Comparison of ENCODE assay signal across 13 cellular contexts in genomic region chr13:34201050-34201913, GRCh38.
DNase-seq lines count a peak whose midpoint lies in the region; ATAC-seq, FAIRE-seq and TF ChIP-seq lines count a peak whose summit lies in the region.
"Had no signal": no experiment of that assay in that cellular context is flagged by ENCODE, and none has a peak within 500 bp of the region (broad histone marks: within the 10 kb centered on the region; RNA-seq: fewer than 3 reads in every experiment).

No MANE protein-coding gene starts in this region.

- H3K4me1 ChIP-seq in RWPE2 (ENCODE audit: insufficient read depth, poor library complexity, severe bottlenecking): peaks cover 13% of the 10 kb centered on the region
- peaks cover 0 to 10% (median 3%) of the 10 kb centered on the region in 12 donors for H3K4me1 ChIP-seq in heart left ventricle
- no peaks in the 10 kb centered on the region for H3K4me1 ChIP-seq in pancreas

- no peaks in the 10 kb centered on the region for H3K36me3 Mint-ChIP-seq in activated T-helper 17 cell treated with anti-CD3 and anti-CD28 coated beads, Interleukin-2, amount 50 U/mL, for 72 hours (ENCODE audit: low read depth)

- no peaks in the 10 kb centered on the region for H3K36me3 ChIP-seq in RWPE2 (ENCODE audit: low read depth)
- no peaks in the 10 kb centered on the region for H3K36me3 ChIP-seq in heart left ventricle
- H3K36me3 ChIP-seq in pancreas: no peaks in the 10 kb centered on the region

- H3K4me1 Mint-ChIP-seq in activated T-helper 17 cell treated with anti-CD3 and anti-CD28 coated beads, Interleukin-2, amount 50 U/mL, for 72 hours: no peaks in the 10 kb centered on the region
- H3K4me1 Mint-ChIP-seq: activated CD4-positive, alpha-beta T cell treated with anti-CD3 and anti-CD28 coated beads for 36 hours; nephron had no signal

- H3K4me3 ChIP-seq in RWPE2 (ENCODE audit: severe bottlenecking) (no peak overlapping the region), heart left ventricle (no peak overlapping the region), pancreas (no peak overlapping the region)

- peak overlapping the region; percentile 56 for H3K27ac ChIP-seq in RWPE2 (ENCODE audit: poor library complexity, severe bottlenecking)
- peak overlapping the region; percentile 17 to 89 (median 68) for H3K27ac ChIP-seq in heart left ventricle
- no peak overlapping the region for H3K27ac ChIP-seq in pancreas

- FAIRE-seq in pancreas (lab: Jason Lieb, UNC): peak; percentile 39

- intact Hi-C loops in heart left ventricle (cut with DNase I): no loop called here
- intact Hi-C loops in pancreas (cut with DNase I): no loop called here

- WGBS in heart left ventricle, 4 donors: 84 to 92% (median 91%) methylated on average over 1 of the region's 1 CpG
- WGBS in pancreas, 2 donors: 57 to 67% methylated on average over 1 of the region's 1 CpG

- TF ChIP-seq CTCF in RWPE2 (IDR thresholded peaks at IDR 0.05; ENCODE audit: poor library complexity, severe bottlenecking) (no peak), heart left ventricle (IDR thresholded peaks at IDR 0.05) (no peak), pancreas (IDR thresholded peaks at IDR 0.05) (no peak)

- H3K9me3 Mint-ChIP-seq in activated T-helper 17 cell treated with anti-CD3 and anti-CD28 coated beads, Interleukin-2, amount 50 U/mL, for 72 hours: peaks cover 4% of the 10 kb centered on the region
- H3K9me3 Mint-ChIP-seq: stimulated activated naive CD8-positive, alpha-beta T cell treated with anti-CD3 and anti-CD28 coated beads, Interleukin-15, Interleukin-2, amounts not matched to agents 100 ng/mL and 50 ng/mL, for 24 hours had no signal

- peak; percentile 92 for DNase-seq in EH (ENCODE audit: low read depth)
- DNase-seq in RWPE2 (ENCODE audit: low spot score): no peak
- DNase-seq in heart left ventricle: peak in 2 of 5 donors; percentile 16 to 21
- no peak for DNase-seq in pancreas
- no peak for DNase-seq in HCEC 1CT
- DNase-seq in activated naive CD4-positive, alpha-beta T cell treated with Interleukin-2 at 50 U/mL for 16 hours: no peak
- DNase-seq: activated CD4-positive, alpha-beta T cell treated with anti-CD3 and anti-CD28 coated beads for 36 hours; activated effector memory CD4-positive, alpha-beta T cell treated with anti-CD3 and anti-CD28 coated beads, Interleukin-2, amount 50 U/mL, for 16 hours; stimulated activated CD4-positive, alpha-beta T cell treated with anti-CD3 and anti-CD28 coated beads, Interleukin-2, amount 100 ng/mL, for 24 hours had no signal

- no peak overlapping the region for H3K27ac Mint-ChIP-seq in activated T-helper 17 cell treated with anti-CD3 and anti-CD28 coated beads, Interleukin-2, amount 50 U/mL, for 72 hours
- H3K27ac Mint-ChIP-seq: activated CD4-positive, alpha-beta T cell treated with anti-CD3 and anti-CD28 coated beads for 36 hours; nephron; stimulated activated naive CD8-positive, alpha-beta T cell treated with anti-CD3 and anti-CD28 coated beads, Interleukin-15, Interleukin-2, amounts not matched to agents 100 ng/mL and 50 ng/mL, for 24 hours had no signal

- no peak for TF ChIP-seq POLR2A in heart left ventricle (IDR thresholded peaks at IDR 0.05)

- H3K4me3 Mint-ChIP-seq in activated T-helper 17 cell treated with anti-CD3 and anti-CD28 coated beads, Interleukin-2, amount 50 U/mL, for 72 hours: no peak overlapping the region
- H3K4me3 Mint-ChIP-seq: activated CD4-positive, alpha-beta T cell treated with anti-CD3 and anti-CD28 coated beads for 36 hours; nephron; stimulated activated naive CD8-positive, alpha-beta T cell treated with anti-CD3 and anti-CD28 coated beads, Interleukin-15, Interleukin-2, amounts not matched to agents 100 ng/mL and 50 ng/mL, for 24 hours had no signal

- H3K27me3 ChIP-seq in RWPE2 (ENCODE audit: insufficient read depth, poor library complexity, severe bottlenecking): no peaks in the 10 kb centered on the region
- no peaks in the 10 kb centered on the region for H3K27me3 ChIP-seq in heart left ventricle
- no peaks in the 10 kb centered on the region for H3K27me3 ChIP-seq in pancreas

- ATAC-seq in RWPE2 (ENCODE audit: low read depth): peak; percentile 87
- peak; percentile 86 to 93 (median 92) for ATAC-seq in heart left ventricle
- ATAC-seq in pancreas: no peak
- no peak for ATAC-seq in activated T-helper 17 cell treated with anti-CD3 and anti-CD28 coated beads, Interleukin-2, amount 50 U/mL, for 72 hours (replicated peaks)
- no peak for ATAC-seq in HG02970 (IDR thresholded peaks at IDR 0.05; ENCODE audit: low FRiP score, unreplicated experiment)
- ATAC-seq: activated CD4-positive, alpha-beta T cell treated with anti-CD3 and anti-CD28 coated beads for 36 hours had no signal

- no peaks in the 10 kb centered on the region for H3K27me3 Mint-ChIP-seq in activated T-helper 17 cell treated with anti-CD3 and anti-CD28 coated beads, Interleukin-2, amount 50 U/mL, for 72 hours
- H3K27me3 Mint-ChIP-seq: activated CD4-positive, alpha-beta T cell treated with anti-CD3 and anti-CD28 coated beads for 36 hours; stimulated activated naive CD8-positive, alpha-beta T cell treated with anti-CD3 and anti-CD28 coated beads, Interleukin-15, Interleukin-2, amounts not matched to agents 100 ng/mL and 50 ng/mL, for 24 hours had no signal

- H3K9me3 ChIP-seq in RWPE2 (ENCODE audit: severe bottlenecking): no peaks in the 10 kb centered on the region
- H3K9me3 ChIP-seq in heart left ventricle: peaks cover 0 to 23% (median 0%) of the 10 kb centered on the region in 12 donors
- no peaks in the 10 kb centered on the region for H3K9me3 ChIP-seq in pancreas

Comparison
In these comparisons a context has a peak if more than half of its experiments do, and no peak if none do; other contexts are left out.
1. ATAC-seq: peak in RWPE2 (single experiment) and heart left ventricle (4 of 4); none in pancreas (0 of 4), activated T-helper 17 cell treated with anti-CD3 and anti-CD28 coated beads, Interleukin-2, amount 50 U/mL, for 72 hours (single experiment) and HG02970 (single experiment).
2. H3K27ac ChIP-seq: peak in RWPE2 (single experiment) and heart left ventricle (12 of 12); none in pancreas (0 of 4).